8 cellular contexts compared by ENCODE assay signal in the genomic region with DNA sequence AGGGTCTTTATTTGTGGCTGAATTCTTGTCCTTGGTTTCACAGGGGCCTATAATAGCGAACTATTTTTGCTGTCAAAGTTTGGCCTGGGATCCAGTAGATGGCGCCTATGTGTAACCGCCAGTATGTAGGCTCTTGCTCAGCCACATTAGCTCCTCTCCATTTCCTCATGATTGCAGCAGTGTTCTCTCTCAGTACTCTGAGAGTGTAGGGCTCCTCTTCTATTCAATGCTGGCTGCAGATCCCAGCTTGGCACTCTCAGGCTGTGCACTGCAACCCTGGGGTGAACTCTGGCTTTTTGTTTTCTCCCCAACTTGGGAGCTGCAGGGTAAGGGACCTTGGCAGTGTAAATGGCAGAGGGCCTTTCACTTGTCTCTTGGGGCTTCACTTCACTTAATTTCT.
DNase-seq lines count a peak whose midpoint lies in the region; ATAC-seq, FAIRE-seq and TF ChIP-seq lines count a peak whose summit lies in the region.

No MANE protein-coding gene starts in this region.

- CTCF ChIA-PET in Panc1 (lab: Charles Lee) (no interaction called here), H1 (lab: Charles Lee; ENCODE audit: partially characterized antibody) (interaction anchor here (0.6 to 3.2 kb wide), 33 partner anchors 8 to 1604 kb away, joined by 3 to 15 read pairs (median 4); no protein-coding TSS in a partner anchor)

- H4K8ac ChIP-seq in H1 (ENCODE audit: extremely low read depth, insufficient read depth, low read length) = no peak overlapping the region

- no peaks in the 10 kb centered on the region for H4K20me1 ChIP-seq in H1 (replicated peaks in 1 of 2; ENCODE audit: control insufficient read depth in 1 of 2, insufficient read depth in 2 of 2, low read length in 2 of 2)
- H4K20me1 ChIP-seq in osteoblast (ENCODE audit: insufficient read depth, low read length) = no peaks in the 10 kb centered on the region

- H3K27ac ChIP-seq in Panc1 (ENCODE audit: low read length) = no peak overlapping the region
- no peak overlapping the region for H3K27ac ChIP-seq in H1 (ENCODE audit: low read depth, low read length)
- H3K27ac ChIP-seq in osteoblast (ENCODE audit: low read depth, low read length) = no peak overlapping the region

- H3K18ac ChIP-seq in H1 (ENCODE audit: extremely low read depth, low read length) = 0 out of 2 replicates have a peak overlapping the region, but pooled peaks have one; percentile 78

- no peak overlapping the region for H3K4me3 ChIP-seq in Panc1 (ENCODE audit: low read depth in 2 of 2, low read length in 2 of 2)
- H3K4me3 ChIP-seq in H1 (ENCODE audit: extremely low read depth in 1 of 4, insufficient read depth in 2 of 4, low read depth in 3 of 4, low read length in 4 of 4) = no peak overlapping the region
- H3K4me3 ChIP-seq in osteoblast (ENCODE audit: insufficient read depth, low read length) = no peak overlapping the region

- H3K23me2 ChIP-seq in H1 (ENCODE audit: low read depth, low read length) = no peaks in the 10 kb centered on the region

- H2AK5ac ChIP-seq in H1 (ENCODE audit: low read depth, low read length) = no peak overlapping the region

- peaks cover 33% of the 10 kb centered on the region for H3K9me3 Mint-ChIP-seq in mesothelial cell of epicardium

- ATAC-seq in GM19397 (IDR thresholded peaks at IDR 0.05; ENCODE audit: unreplicated experiment) = peak; percentile 59
- ATAC-seq in HG03442 (IDR thresholded peaks at IDR 0.05; ENCODE audit: unreplicated experiment) = peak; percentile 73
- no peak for ATAC-seq in Panc1

- intact Hi-C loops in Panc1 (cut with micrococcal nuclease; ENCODE audit: unreplicated experiment) = loop anchor here (5.0 kb wide), 1 partner anchor 409 kb away; no protein-coding TSS in a partner anchor

- no peak for TF ChIP-seq EP300 in H1 (IDR thresholded peaks at IDR 0.05; ENCODE audit: borderline replicate concordance in 1 of 2, low read depth in 2 of 2, low read length in 2 of 2)

- H3K4me1 ChIP-seq in Panc1 (ENCODE audit: control insufficient read depth, insufficient read depth, low read length) (no peaks in the 10 kb centered on the region), H1 (replicated peaks in 1 of 4; ENCODE audit: control insufficient read depth in 3 of 4, insufficient read depth in 4 of 4, low read length in 3 of 4) (no peaks in the 10 kb centered on the region; a peak in 1 of 7 replicates), osteoblast (ENCODE audit: insufficient read depth, low read length) (no peaks in the 10 kb centered on the region)

- TF ChIP-seq POLR2A in H1 (IDR thresholded peaks at IDR 0.05; ENCODE audit: control extremely low read depth in 1 of 2, low read depth in 2 of 2, low read length in 2 of 2) = no peak

- H2AFZ ChIP-seq in H1 (ENCODE audit: low read length) = peak overlapping the region; percentile 94; the same call in 1 of the 2 replicates
- H2AFZ ChIP-seq in osteoblast (ENCODE audit: low read length) = no peak overlapping the region

- POLR2A ChIA-PET in Panc1 (lab: Charles Lee) (no interaction called here), H1 (lab: Charles Lee; ENCODE audit: partially characterized antibody) (no interaction called here)

- H3K4me2 ChIP-seq in H1 (ENCODE audit: insufficient read depth in 1 of 2, low read depth in 2 of 2, low read length in 2 of 2) (no peak overlapping the region), osteoblast (ENCODE audit: insufficient read depth, low read length) (no peak overlapping the region)

- BruUV-seq in Panc1 (replicated peaks; lab: Mats Ljungman, UMichigan) = no TSS peak

- peak; percentile 85 for FAIRE-seq in H1 (lab: Jason Lieb, UNC)

- H3K27ac Mint-ChIP-seq in mesothelial cell of epicardium = no peak overlapping the region

- H3K36me3 ChIP-seq in Panc1 (ENCODE audit: control insufficient read depth, insufficient read depth, low read length) (no peaks in the 10 kb centered on the region), H1 (ENCODE audit: control insufficient read depth in 2 of 4, insufficient read depth in 4 of 4, low read length in 3 of 4) (no peaks in the 10 kb centered on the region), osteoblast (ENCODE audit: insufficient read depth, low read length) (no peaks in the 10 kb centered on the region)

- H3K56ac ChIP-seq in H1 (replicated peaks; ENCODE audit: insufficient read length, low read depth, low read length) = no peak overlapping the region

- 10% methylated on average over 3 of the region's 3 CpGs; no CpG with 5 or more reads in 1 of the 2 experiments for WGBS in H1 (ENCODE audit: extremely low coverage in 1 of 2, insufficient coverage in 1 of 2, insufficient read length in 1 of 2, insufficient replicate concordance in 2 of 2, low coverage in 1 of 2, low lambda C conversion rate in 2 of 2, missing lambda C conversion rate in 1 of 2), 2 experiments

- H3K4me1 Mint-ChIP-seq in mesothelial cell of epicardium = no peaks in the 10 kb centered on the region

- H2BK5ac ChIP-seq in H1 (ENCODE audit: low read depth, low read length) = no peak overlapping the region

- DNase-seq in G401 (ENCODE audit: low spot score) (peak; percentile 31), Panc1 (ENCODE audit: low read depth, low spot score) (no peak), H1 (ENCODE audit: low read depth in 1 of 2, low spot score in 2 of 2) (peak; percentile 27 to 59), osteoblast (ENCODE audit: insufficient read length, low spot score, missing footprints) (peak; percentile 57), ecto neural progenitor cell (ENCODE audit: low spot score) (no peak), mesothelial cell of epicardium (ENCODE audit: low spot score in 2 of 2, unreplicated experiment in 2 of 2) (no peak)

- no peaks in the 10 kb centered on the region for H3K79me1 ChIP-seq in H1 (ENCODE audit: low read depth, low read length)

- no peak overlapping the region for H4K91ac ChIP-seq in H1 (replicated peaks; ENCODE audit: insufficient read length, low read length)

- H2BK15ac ChIP-seq in H1 (ENCODE audit: low read length) = no peak overlapping the region; the same call in 1 of the 2 replicates

- no peak overlapping the region for H2BK12ac ChIP-seq in H1 (ENCODE audit: low read depth, low read length)

- no peaks in the 10 kb centered on the region for H3K79me2 ChIP-seq in H1 (ENCODE audit: control insufficient read depth in 1 of 2, insufficient read depth in 2 of 2, low read length in 2 of 2)
- H3K79me2 ChIP-seq in osteoblast (ENCODE audit: insufficient read depth, low read length) = no peaks in the 10 kb centered on the region

- H4K5ac ChIP-seq in H1 (ENCODE audit: insufficient read length, low read depth, low read length) = no peak overlapping the region

- H3K27me3 ChIP-seq in Panc1 (ENCODE audit: control insufficient read depth, insufficient read depth, low read length) = no peaks in the 10 kb centered on the region
- no peaks in the 10 kb centered on the region for H3K27me3 ChIP-seq in H1 (replicated peaks in 1 of 4; ENCODE audit: control insufficient read depth in 3 of 4, extremely low read depth in 1 of 4, insufficient read depth in 3 of 4, low read length in 3 of 4)
- no peaks in the 10 kb centered on the region for H3K27me3 ChIP-seq in osteoblast (ENCODE audit: insufficient read depth, low read length)

- H2BK20ac ChIP-seq in H1 (ENCODE audit: low read length) = no peak overlapping the region

- H3K9ac ChIP-seq in H1 (replicated peaks in 1 of 4; ENCODE audit: extremely low read depth in 1 of 4, low read depth in 3 of 4, low read length in 3 of 4) = no peak overlapping the region

- H2BK120ac ChIP-seq in H1 (replicated peaks; ENCODE audit: low read depth, low read length) = no peak overlapping the region

- peak; percentile 83 to 86 for TF ChIP-seq RAD21 in H1 (IDR thresholded peaks at IDR 0.05 in 1 of 2, conservative IDR thresholded peaks at IDR 0.05 in 1 of 2; ENCODE audit: low read depth in 2 of 2, low read length in 2 of 2)

- TF ChIP-seq CTCF in Panc1 (IDR thresholded peaks at IDR 0.05) (peak; percentile 62), H1 (IDR thresholded peaks at IDR 0.05; ENCODE audit: control extremely low read depth in 1 of 3, insufficient read depth in 1 of 3, low read depth in 1 of 3, low read length in 3 of 3) (peak; percentile 26 to 80 (median 59)), osteoblast (IDR thresholded peaks at IDR 0.05; ENCODE audit: extremely low read depth, low read depth, low read length) (peak; percentile 68), mesothelial cell of epicardium (IDR thresholded peaks at IDR 0.05; ENCODE audit: unreplicated experiment) (no peak)

- H3K9me3 ChIP-seq in Panc1 (ENCODE audit: control insufficient read depth, insufficient read depth, low read depth, low read length) (no peaks in the 10 kb centered on the region), H1 (ENCODE audit: insufficient read depth in 2 of 2, low read depth in 1 of 2, low read length in 1 of 2) (no peaks in the 10 kb centered on the region), osteoblast (ENCODE audit: low read depth, low read length) (no peaks in the 10 kb centered on the region)

- no peak overlapping the region for H3K23ac ChIP-seq in H1 (ENCODE audit: insufficient read length)

- no peak overlapping the region for H3K4ac ChIP-seq in H1 (replicated peaks; ENCODE audit: insufficient read length, low read depth, low read length)

- H3K4me3 Mint-ChIP-seq in mesothelial cell of epicardium = no peak overlapping the region

- in situ Hi-C loops in G401 (cut with HindIII; ENCODE audit: low sequenced_read_pairs) (no loop called here), Panc1 (cut with HindIII; ENCODE audit: low pct_unique_long_range_greater_than_20kb, low sequenced_read_pairs) (no loop called here)

- H3K27me3 Mint-ChIP-seq in mesothelial cell of epicardium (ENCODE audit: low read depth) = no peaks in the 10 kb centered on the region

- H3K36me3 Mint-ChIP-seq in mesothelial cell of epicardium = peaks cover 5% of the 10 kb centered on the region

- no peak overlapping the region for H3K14ac ChIP-seq in H1 (ENCODE audit: insufficient read length)

TF ChIP-seq in H1, 55 proteins besides CTCF, POLR2A, EP300 and RAD21 (continues in another document):
- 0 out of 2 replicates have a peak, but pooled peaks have one; percentile 18 for TF ChIP-seq YY1 (IDR thresholded peaks at IDR 0.05; ENCODE audit: low read depth, low read length)
- no peak for TF ChIP-seq SIX5 (IDR thresholded peaks at IDR 0.05; ENCODE audit: low read depth, low read length)
- TF ChIP-seq CBX8 (IDR thresholded peaks at IDR 0.05; ENCODE audit: borderline replicate concordance, low read depth, low read length) = no peak
- no peak for TF ChIP-seq JUN (IDR thresholded peaks at IDR 0.05; ENCODE audit: low read depth, low read length)
- TF ChIP-seq, protein P1, sequence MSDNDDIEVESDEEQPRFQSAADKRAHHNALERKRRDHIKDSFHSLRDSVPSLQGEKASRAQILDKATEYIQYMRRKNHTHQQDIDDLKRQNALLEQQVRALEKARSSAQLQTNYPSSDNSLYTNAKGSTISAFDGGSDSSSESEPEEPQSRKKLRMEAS (IDR thresholded peaks at IDR 0.05) = no peak
- no peak for TF ChIP-seq CHD2 (IDR thresholded peaks at IDR 0.05; ENCODE audit: low read length)
- no peak for TF ChIP-seq KDM1A (IDR thresholded peaks at IDR 0.05; ENCODE audit: borderline replicate concordance, low read length)
- no peak for TF ChIP-seq CTBP2 (IDR thresholded peaks at IDR 0.05; ENCODE audit: borderline replicate concordance, insufficient read depth, insufficient read length, low read length)
- TF ChIP-seq CEBPB (IDR thresholded peaks at IDR 0.05; ENCODE audit: low read depth, low read length) = 0 out of 2 replicates have a peak, but pooled peaks have one; percentile 9

Comparison
In these comparisons a context has a peak if more than half of its experiments do, and no peak if none do; other contexts are left out.
1. DNase-seq: peak in G401 (single experiment), H1 (2 of 2) and osteoblast (single experiment); none in Panc1 (single experiment), ecto neural progenitor cell (single experiment) and mesothelial cell of epicardium (0 of 2).